11 cellular contexts compared by ENCODE assay signal in the genomic region with DNA sequence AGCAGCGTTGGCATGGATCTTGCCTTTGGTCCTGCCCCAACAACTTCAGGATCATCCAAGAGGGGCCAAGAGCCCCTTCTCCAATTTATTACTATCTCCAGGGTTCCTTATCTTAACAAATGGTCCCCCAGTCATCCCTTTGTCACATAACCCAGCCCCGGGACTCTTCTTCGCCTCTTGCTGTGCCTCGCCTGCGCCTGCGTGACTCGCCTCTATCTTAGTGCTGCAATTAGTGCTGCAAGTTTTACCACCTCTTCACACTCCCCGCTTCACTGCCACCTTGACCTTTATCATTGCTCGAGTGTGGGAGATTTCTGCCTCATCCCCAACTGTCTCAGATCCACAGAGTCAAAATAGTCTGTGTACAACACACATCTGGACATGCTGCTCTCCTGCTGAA. TPM values are rescaled to one million over a fixed set of nuclear protein-coding genes. Genes with fewer than 3 reads are reported as not detected.
"Had no signal": no experiment of that assay in that cellular context is flagged by ENCODE, and none has a peak within 500 bp of the region (broad histone marks: within the 10 kb centered on the region; RNA-seq: fewer than 3 reads in every experiment).

No MANE protein-coding gene starts in this region.

- ATAC-seq: GM23338, HCT116, HepG2 had no signal

- H3K4me3 Mint-ChIP-seq: GM23338, HFFc6 had no signal

- DNase-seq: H7, HFFc6, KG1 had no signal

- FAIRE-seq: HepG2 had no signal

- H3K36me3 ChIP-seq: HAP-1 had no signal

- H3K4me1 ChIP-seq: HAP-1 had no signal

- H3K27ac ChIP-seq: HL-60 had no signal

- H3K9me3 ChIP-seq: HAP-1 had no signal

- H3K4me2 ChIP-seq: GM23338 had no signal

- H3K27me3 Mint-ChIP-seq: IgD-negative memory B cell had no signal

- H3K27ac Mint-ChIP-seq: GM23338, HFFc6 had no signal

- H2AFZ ChIP-seq: GM23338 had no signal

- H3K4me3 ChIP-seq: GM23338, HAP-1 had no signal

RNA-seq across cellular contexts. Expression of a gene that starts 4.0 kb away (rescaled TPM):
- total RNA-seq: GM23338, H4, HepG2, HFFc6, HT1080 had no signal
- polyA plus RNA-seq: HepG2 had no signal
